25 cellular contexts compared by ENCODE assay signal in the genomic region with DNA sequence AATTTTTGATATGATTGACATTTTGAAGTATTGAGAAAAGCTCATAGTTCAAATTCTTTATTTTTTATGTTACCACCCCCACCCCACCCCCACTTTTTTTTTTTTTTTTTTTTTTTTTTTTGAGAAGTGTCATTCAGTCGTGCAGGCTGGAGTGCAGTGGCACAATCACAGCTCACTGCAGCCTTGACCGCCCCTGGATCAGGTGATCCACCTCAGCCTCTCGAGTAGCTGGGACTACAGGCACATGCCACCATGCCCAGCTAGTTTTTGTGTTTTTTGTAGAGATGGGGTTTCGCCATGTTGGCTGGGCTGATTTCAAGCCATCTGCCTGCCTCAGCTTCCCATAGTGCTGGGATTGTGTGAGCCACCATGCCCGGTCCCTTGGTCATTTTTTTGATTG. TPM values are rescaled to one million over a fixed set of nuclear protein-coding genes. Genes with fewer than 3 reads are reported as not detected.
"Had no signal": no experiment of that assay in that cellular context is flagged by ENCODE, and none has a peak within 500 bp of the region (broad histone marks: within the 10 kb centered on the region; RNA-seq: fewer than 3 reads in every experiment).

No MANE protein-coding gene starts in this region.

- H3K27me3 ChIP-seq: sigmoid colon had no signal

- ATAC-seq: activated naive CD4-positive, alpha-beta T cell treated with anti-CD3 and anti-CD28 coated beads, Interleukin-2, amount 50 U/mL, for 72 hours; activated T-helper 17 cell treated with anti-CD3 and anti-CD28 coated beads, Interleukin-2, amount 50 U/mL, for 72 hours; lower lobe of right lung; stimulated activated naive B cell treated with anti-CD40 and anti-IgM and Interleukin-4, amounts not matched to agents 10 μg/mL and 1 μg/mL and 100 μg/mL, for 72 hours; T-cell had no signal

- DNase-seq: activated CD4-positive, alpha-beta T cell treated with anti-CD3 and anti-CD28 coated beads for 1 hour; activated CD4-positive, alpha-beta T cell treated with anti-CD3 and anti-CD28 coated beads, Interleukin-2, amount 50 U/mL, for 1 hour; activated T-cell treated with anti-CD3 and anti-CD28 coated beads, Interleukin-2, amount 50 U/mL, for 1 hour; central memory CD4-positive, alpha-beta T cell; dermis blood vessel endothelial cell; effector memory CD4-positive, alpha-beta T cell; hypothalamus; lower lobe of right lung; mesendoderm; naive B cell; retina; sigmoid colon; stimulated activated CD4-positive, alpha-beta T cell treated with anti-CD3 and anti-CD28 coated beads, Interleukin-15, amount 100 ng/mL, for 24 hours; stimulated activated naive B cell treated with anti-CD40 and anti-IgM and Interleukin-4, amounts not matched to agents 10 μg/mL and 1 μg/mL and 100 μg/mL, for 72 hours; T-cell had no signal

- H3K9me3 ChIP-seq: lower lobe of right lung, sigmoid colon had no signal

- H3K4me2 ChIP-seq: smooth muscle cell had no signal

- H3K4me3 ChIP-seq: lower lobe of right lung, sigmoid colon, smooth muscle cell had no signal

- FAIRE-seq: astrocyte, frontal cortex, islet of Langerhans had no signal

- H3K27ac ChIP-seq: lower lobe of right lung had no signal

RNA-seq across cellular contexts. Expression of a gene that starts 21.3 kb away (rescaled TPM):
- total RNA-seq: activated T-helper 17 cell treated with anti-CD3 and anti-CD28 coated beads, Interleukin-2, amount 50 U/mL, for 72 hours had no signal

RNA-seq across cellular contexts. Expression of a gene that starts 52.0 kb away (rescaled TPM):
- total RNA-seq: activated naive CD4-positive, alpha-beta T cell treated with anti-CD3 and anti-CD28 coated beads, Interleukin-2, amount 50 U/mL, for 72 hours; astrocyte; dermis blood vessel endothelial cell; frontal cortex; osteocyte; progenitor cell of endocrine pancreas; sigmoid colon; smooth muscle cell; temporal lobe had no signal
- polyA plus RNA-seq: smooth muscle cell had no signal

RNA-seq across cellular contexts. Expression of a gene that starts 56.0 kb away (rescaled TPM):
- total RNA-seq: activated naive CD4-positive, alpha-beta T cell treated with anti-CD3 and anti-CD28 coated beads, Interleukin-2, amount 50 U/mL, for 72 hours; activated T-helper 17 cell treated with anti-CD3 and anti-CD28 coated beads, Interleukin-2, amount 50 U/mL, for 72 hours; astrocyte; dermis blood vessel endothelial cell; lower lobe of right lung; mucosa of gallbladder; osteocyte; progenitor cell of endocrine pancreas; sigmoid colon; smooth muscle cell; T-cell; temporal lobe had no signal
